21 cellular contexts compared by ENCODE assay signal in the genomic region with DNA sequence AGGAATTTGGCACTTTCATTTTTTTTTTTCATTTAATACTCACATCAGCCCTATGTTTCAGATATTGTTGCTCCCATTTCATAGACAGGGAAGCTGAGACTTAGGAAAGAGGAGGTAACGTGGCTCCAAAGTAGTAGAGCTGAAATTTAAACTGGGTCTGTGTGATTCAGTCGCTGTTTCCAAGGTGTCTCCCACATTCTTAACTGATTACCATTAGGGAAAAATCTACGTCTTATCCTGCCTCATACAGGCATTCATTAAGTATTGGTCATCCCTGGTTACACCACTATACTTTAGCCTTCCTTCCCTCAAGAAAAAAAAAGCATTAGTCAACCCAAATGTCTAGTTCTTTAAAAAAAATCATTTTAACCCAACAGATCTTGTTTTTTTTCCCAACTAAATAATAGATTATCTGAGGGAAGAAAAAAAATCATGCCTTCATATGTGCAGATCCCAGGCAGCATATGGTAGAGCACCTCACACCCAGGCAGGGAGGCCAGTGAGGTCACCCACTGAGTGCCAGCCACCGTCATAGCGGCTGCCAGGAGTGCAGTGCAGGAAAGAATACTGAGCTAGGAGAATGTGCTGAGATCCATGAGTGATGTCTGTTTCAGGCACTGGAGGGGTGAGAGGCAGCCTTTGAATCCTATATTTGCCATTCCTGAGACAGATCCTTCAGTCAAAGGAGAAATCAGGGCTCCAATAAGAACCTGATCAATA. TPM values are rescaled to one million over a fixed set of nuclear protein-coding genes. Genes with fewer than 3 reads are reported as not detected.
DNase-seq lines count a peak whose midpoint lies in the region; ATAC-seq and TF ChIP-seq lines count a peak whose summit lies in the region.
"Had no signal": no experiment of that assay in that cellular context is flagged by ENCODE, and none has a peak within 500 bp of the region (broad histone marks: within the 10 kb centered on the region; RNA-seq: fewer than 3 reads in every experiment).

No MANE protein-coding gene starts in this region.

- no peaks in the 10 kb centered on the region for H3K9me3 Mint-ChIP-seq in MCF 10A (ENCODE audit: unreplicated experiment)
- H3K9me3 Mint-ChIP-seq: activated naive CD8-positive, alpha-beta T cell treated with anti-CD3 and anti-CD28 coated beads, Interleukin-2, amount 10 ng/mL, durations not matched to agents 7 days and 5 days had no signal

- no peaks in the 10 kb centered on the region for H3K36me3 ChIP-seq in breast epithelium
- H3K36me3 ChIP-seq: lower lobe of right lung, pancreas, tibial artery had no signal

- H3K27ac Mint-ChIP-seq in MCF 10A (ENCODE audit: low read depth, unreplicated experiment): peak overlapping the region; percentile 65
- H3K27ac Mint-ChIP-seq: activated CD8-positive, alpha-beta T cell treated with anti-CD3 and anti-CD28 coated beads, Interleukin-2, amount 10 ng/mL, durations not matched to agents 7 days and 5 days; activated naive CD8-positive, alpha-beta T cell treated with anti-CD3 and anti-CD28 coated beads, Interleukin-2, amount 10 ng/mL, durations not matched to agents 7 days and 5 days; activated T-cell treated with anti-CD3 and anti-CD28 coated beads, Interleukin-2, amount 50 U/mL, for 72 hours had no signal

- no peaks in the 10 kb centered on the region for H3K27me3 Mint-ChIP-seq in MCF 10A (ENCODE audit: insufficient read depth, unreplicated experiment)

- no peaks in the 10 kb centered on the region for H3K36me3 Mint-ChIP-seq in MCF 10A (ENCODE audit: insufficient read depth, unreplicated experiment)
- H3K36me3 Mint-ChIP-seq: activated naive CD8-positive, alpha-beta T cell treated with anti-CD3 and anti-CD28 coated beads, Interleukin-2, amount 10 ng/mL, durations not matched to agents 7 days and 5 days had no signal

- TF ChIP-seq POLR2A in breast epithelium (IDR thresholded peaks at IDR 0.05): no peak

- no peaks in the 10 kb centered on the region for H3K9me3 ChIP-seq in breast epithelium
- H3K9me3 ChIP-seq: lower lobe of right lung, pancreas, tibial artery had no signal

- TSS peak; percentile 43 for BruUV-seq in MCF 10A (replicated peaks; lab: Mats Ljungman, UMichigan)

- ATAC-seq in HG03135 (IDR thresholded peaks at IDR 0.05; ENCODE audit: unreplicated experiment): no peak
- ATAC-seq: lower lobe of right lung had no signal

- POLR2A ChIA-PET in MCF 10A (lab: Yijun Ruan, JAX): interaction anchor here (0.7 to 1.1 kb wide), 2 partner anchors 25 to 157 kb away, joined by 4 read pairs; no protein-coding TSS in a partner anchor

- no peak overlapping the region for H3K27ac ChIP-seq in breast epithelium
- H3K27ac ChIP-seq: lower lobe of right lung, pancreas, PC-9, tibial artery had no signal

- peaks cover 0 to 14% of the 10 kb centered on the region in 2 donors for H3K27me3 ChIP-seq in breast epithelium

- TF ChIP-seq CTCF in MCF 10A (IDR thresholded peaks at IDR 0.05; ENCODE audit: unreplicated experiment) (no peak), breast epithelium (IDR thresholded peaks at IDR 0.05) (no peak), fibroblast of pulmonary artery (IDR thresholded peaks at IDR 0.05; ENCODE audit: low read length, missing control alignments) (no peak)

- DNase-seq in MCF 10A (ENCODE audit: unreplicated experiment): peak; percentile 45
- no peak for DNase-seq in breast epithelium (ENCODE audit: low spot score in 2 of 2)
- DNase-seq in RPMI7951 (ENCODE audit: low read depth): peak; percentile 54
- DNase-seq in fibroblast of pulmonary artery (ENCODE audit: low read depth): peak; percentile 62
- DNase-seq in Kasumi-1 (lab: John Stamatoyannopoulos, UW): no peak
- no peak for DNase-seq in RPMI8226
- DNase-seq in amniotic stem cell (lab: John Stamatoyannopoulos, UW): no peak
- DNase-seq: 8988T; activated naive CD8-positive, alpha-beta T cell treated with anti-CD3 and anti-CD28 coated beads, Interleukin-2, amount 10 ng/mL, durations not matched to agents 7 days and 5 days; activated T-cell treated with anti-CD3 and anti-CD28 coated beads, Interleukin-2, amount 50 U/mL, for 72 hours; lower lobe of right lung; NCI-H748 treated with DMSO at 0.1 percent for 48 hours; pancreas; PC-9; small intestine; tibial artery had no signal

- H3K4me3 ChIP-seq in breast epithelium (no peak overlapping the region), fibroblast of pulmonary artery (replicated peaks; ENCODE audit: low read depth, low read length) (no peak overlapping the region)
- H3K4me3 ChIP-seq: GM12878, lower lobe of right lung, pancreas, PC-9, tibial artery had no signal

- intact Hi-C loops in MCF 10A (cut with micrococcal nuclease): loop anchor here (1.0 kb wide), 2 partner anchors 40 to 176 kb away; no protein-coding TSS in a partner anchor
- intact Hi-C loops in breast epithelium (cut with DNase I; ENCODE audit: low total_unique reads): no loop called here

- no peaks in the 10 kb centered on the region for H3K4me1 ChIP-seq in breast epithelium
- H3K4me1 ChIP-seq: lower lobe of right lung, pancreas had no signal

- CTCF ChIA-PET in MCF 10A (lab: Yijun Ruan, JAX): interaction anchor here (0.6 to 7.9 kb wide), 9 partner anchors 12 to 175 kb away, joined by 3 to 77 read pairs (median 9); no protein-coding TSS in a partner anchor

- peaks cover 28% of the 10 kb centered on the region for H3K4me1 Mint-ChIP-seq in MCF 10A (ENCODE audit: insufficient read depth, unreplicated experiment)

- H3K4me3 Mint-ChIP-seq in MCF 10A (ENCODE audit: unreplicated experiment): no peak overlapping the region
- H3K4me3 Mint-ChIP-seq: activated CD8-positive, alpha-beta T cell treated with anti-CD3 and anti-CD28 coated beads, Interleukin-2, amount 10 ng/mL, durations not matched to agents 7 days and 5 days; activated naive CD8-positive, alpha-beta T cell treated with anti-CD3 and anti-CD28 coated beads, Interleukin-2, amount 10 ng/mL, durations not matched to agents 7 days and 5 days; activated T-cell treated with anti-CD3 and anti-CD28 coated beads, Interleukin-2, amount 50 U/mL, for 72 hours had no signal

RNA-seq across cellular contexts. Expression of gene SORCS3, which starts 59.0 kb away (rescaled TPM):
- total RNA-seq in MCF 10A (2022) (not detected in 2 replicates), breast epithelium (under 1 TPM in 2 of 3 donors, not detected in 1; under 0.01 to 0.16 TPM)
- total RNA-seq in RPMI7951 (2014; rRNA removed; shearing (Covaris generic)): not detected in 2 replicates
- total RNA-seq: activated CD8-positive, alpha-beta T cell treated with anti-CD3 and anti-CD28 coated beads, Interleukin-2, amount 10 ng/mL, durations not matched to agents 7 days and 5 days; activated naive CD8-positive, alpha-beta T cell treated with anti-CD3 and anti-CD28 coated beads, Interleukin-2, amount 10 ng/mL, durations not matched to agents 7 days and 5 days; activated T-cell treated with anti-CD3 and anti-CD28 coated beads, Interleukin-2, amount 50 U/mL, for 72 hours; fibroblast of villous mesenchyme; GM12878; lower lobe of right lung; myocyte; pancreas; PC-9 had no signal

Comparison
In these comparisons a context has a peak if more than half of its experiments do, and no peak if none do; other contexts are left out.
1. DNase-seq: peak in MCF 10A (single experiment), RPMI7951 (single experiment) and fibroblast of pulmonary artery (single experiment); none in breast epithelium (0 of 2), Kasumi-1 (0 of 2), RPMI8226 (single experiment) and amniotic stem cell (single experiment).